ENCODE assay signal across 8 cellular contexts in the genomic region with DNA sequence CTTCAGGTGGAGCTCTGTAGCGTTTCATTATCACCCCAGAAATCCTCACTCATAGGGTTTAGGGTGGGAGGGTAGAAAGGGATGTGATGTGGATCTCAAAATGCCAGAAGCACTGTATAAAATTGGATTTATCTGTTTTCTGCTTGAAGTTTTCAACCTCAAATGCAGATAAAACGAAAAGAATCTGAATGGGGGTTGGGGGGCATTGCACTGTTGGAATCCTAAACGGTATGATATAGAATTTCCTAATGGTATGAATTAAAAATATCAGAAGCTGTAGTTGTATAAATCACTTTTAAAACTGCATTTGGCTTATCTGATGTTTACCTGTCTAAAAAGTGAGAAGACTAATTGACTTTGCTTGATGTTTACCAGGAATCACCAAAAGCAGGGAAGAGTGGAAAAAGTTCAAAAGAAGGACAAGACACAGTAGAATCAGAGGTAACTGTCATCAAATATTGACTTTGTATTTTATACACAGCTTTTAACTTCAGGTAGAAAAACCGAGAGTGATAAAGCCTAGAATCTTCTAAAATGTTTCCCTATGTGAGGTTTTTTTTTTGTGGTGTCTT. TPM values are rescaled to one million over a fixed set of nuclear protein-coding genes. Genes with fewer than 3 reads are reported as not detected.
A peak's percentile ranks its signal among the peaks of the same experiment; 100 is the strongest.
DNase-seq lines count a peak whose midpoint lies in the region; ATAC-seq and TF ChIP-seq lines count a peak whose summit lies in the region.

No MANE protein-coding gene starts in this region.

- no peaks in the 10 kb centered on the region for H3K9me3 ChIP-seq in SK-N-MC (ENCODE audit: low read depth, low read length)
- no peaks in the 10 kb centered on the region for H3K9me3 ChIP-seq in psoas muscle

- H3K9ac ChIP-seq in SK-N-MC (ENCODE audit: insufficient read length), result peak overlapping the region; percentile 67

- intact Hi-C loops in psoas muscle (cut with DNase I), result loop anchor here (5.0 to 10.0 kb wide), 2 partner anchors 50 to 162 kb away; no protein-coding TSS in a partner anchor

- WGBS in psoas muscle, 3 donors, result 33 to 44% (median 38%) methylated on average over 4 of the region's 4 CpGs

- H3K36me3 ChIP-seq in SK-N-MC (ENCODE audit: insufficient read depth, low read length) (no peaks in the 10 kb centered on the region), psoas muscle (ENCODE audit: insufficient read depth in 1 of 2, low read depth in 1 of 2) (peaks cover 0 to 38% of the 10 kb centered on the region in 2 donors)

- TF ChIP-seq CTCF in fibroblast of mammary gland (conservative IDR thresholded peaks at IDR 0.05; ENCODE audit: control insufficient read depth, insufficient read depth, low read depth, low read length), result no peak
- no peak for TF ChIP-seq CTCF in psoas muscle (IDR thresholded peaks at IDR 0.05)

- DNase-seq in SK-N-MC (ENCODE audit: low read depth, low spot score) (no peak), fibroblast of mammary gland (ENCODE audit: low read depth) (no peak), psoas muscle (no peak), SW480 (ENCODE audit: low spot score) (no peak), NCI-H1417 treated with DMSO at 0.1 percent for 48 hours (lab: John Stamatoyannopoulos, UW) (no peak), SKM-1 treated with dmso at 0.1 percent for 144 hours (lab: John Stamatoyannopoulos, UW; ENCODE audit: unreplicated experiment) (no peak)

- no peaks in the 10 kb centered on the region for H3K4me1 ChIP-seq in psoas muscle

- ATAC-seq in psoas muscle (no peak), GM19452 (IDR thresholded peaks at IDR 0.05; ENCODE audit: unreplicated experiment) (no peak)

- H3K27ac ChIP-seq in SK-N-MC (no peak overlapping the region), psoas muscle (no peak overlapping the region)

- no peaks in the 10 kb centered on the region for H3K27me3 ChIP-seq in psoas muscle (ENCODE audit: insufficient read depth in 3 of 3, low read length in 2 of 3)

- H3K4me3 ChIP-seq in GM08714 (ENCODE audit: low read length), result peak overlapping the region; percentile 91
- H3K4me3 ChIP-seq in SK-N-MC, result peak overlapping the region; percentile 86
- H3K4me3 ChIP-seq in fibroblast of mammary gland (ENCODE audit: control insufficient read depth, low read depth, low read length), result peak overlapping the region; percentile 65
- H3K4me3 ChIP-seq in psoas muscle, result peak overlapping the region; percentile 78

RNA-seq across cellular contexts. Expression of a gene that starts 1.1 kb away (rescaled TPM):
- total RNA-seq in psoas muscle, result 10 to 100 TPM; 53.1 to 76.6 (median 63.0) TPM
- polyA plus RNA-seq in psoas muscle, result 10 to 100 TPM; 18.2 to 63.4 (median 24.6) TPM
